Comparison of ENCODE assay signal across 28 cellular contexts in the genomic region with DNA sequence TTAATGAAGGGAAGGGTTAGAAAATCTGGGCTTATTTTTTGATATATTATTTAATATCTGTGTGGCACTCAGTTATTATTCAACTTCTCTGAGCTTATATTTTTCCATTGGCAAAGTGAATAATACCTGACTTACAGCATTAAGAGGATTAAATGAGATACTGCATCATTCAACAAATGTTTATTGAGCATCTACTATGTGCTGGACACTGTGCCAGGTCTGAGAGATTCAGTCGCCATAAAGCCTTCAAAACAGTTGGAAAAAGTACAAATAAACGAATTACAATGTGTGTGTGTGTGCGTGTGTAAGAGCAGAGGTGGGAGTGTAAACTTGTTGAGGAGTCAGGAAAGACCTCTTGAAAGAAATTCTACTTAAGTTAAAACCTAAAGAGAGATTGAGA.
A peak's percentile ranks its signal among the peaks of the same experiment; 100 is the strongest.
DNase-seq lines count a peak whose midpoint lies in the region; ATAC-seq, FAIRE-seq and TF ChIP-seq lines count a peak whose summit lies in the region.
"Had no signal": no experiment of that assay in that cellular context is flagged by ENCODE, and none has a peak within 500 bp of the region (broad histone marks: within the 10 kb centered on the region; RNA-seq: fewer than 3 reads in every experiment).

No MANE protein-coding gene starts in this region.

- H3K9ac ChIP-seq in BLaER1: no peak overlapping the region

- H3K27ac Mint-ChIP-seq in activated CD4-positive, alpha-beta T cell treated with anti-CD3 and anti-CD28 coated beads, Interleukin-2, amount 10 ng/mL, durations not matched to agents 24 days and 14 days: peak overlapping the region; percentile 52
- peak overlapping the region; percentile 35 for H3K27ac Mint-ChIP-seq in activated B cell treated with CpG ODN at 0.5 μM for 24 hours
- H3K27ac Mint-ChIP-seq: activated T-helper 1 cell treated with anti-CD3 and anti-CD28 coated beads, Interleukin-12 subunit alpha, Interleukin-12 subunit beta, Interleukin-2, Interleukin-4 antibody, amounts not matched to agents 30 ng/mL and 10 ng/mL and 1 ng/mL, durations not matched to agents 14 hours and 24 hours and 36 hours had no signal

- peak; percentile 66 for FAIRE-seq in GM12891 (lab: Jason Lieb, UNC)
- FAIRE-seq: A204.1, bronchial epithelial cell, colon, endothelial cell of umbilical vein had no signal

- H3K27ac ChIP-seq in BLaER1: peak overlapping the region; percentile 97
- H3K27ac ChIP-seq: gastrocnemius medialis, neutrophil, thoracic aorta had no signal

- no peak for ATAC-seq in activated B cell treated with CpG ODN at 0.5 μM for 24 hours (ENCODE audit: low read depth)
- ATAC-seq: gastrocnemius medialis; right cardiac atrium; stimulated activated naive CD8-positive, alpha-beta T cell treated with anti-CD3 and anti-CD28 coated beads, Interleukin-15, Interleukin-2, amounts not matched to agents 100 U/mL and 50 U/mL, for 24 hours had no signal

- TF ChIP-seq CTCF in activated B cell treated with CpG ODN at 0.5 μM for 24 hours (IDR thresholded peaks at IDR 0.05): no peak

- CTCF ChIA-PET in activated B cell treated with CpG ODN at 0.5 μM for 24 hours (lab: Charles Lee): interaction anchor here (0.7 to 8.2 kb wide), 9 partner anchors 11 to 229 kb away, joined by 3 to 98 read pairs (median 5); a partner anchor contains a TSS

- H3K9me3 Mint-ChIP-seq in activated CD4-positive, alpha-beta T cell treated with anti-CD3 and anti-CD28 coated beads, Interleukin-2, amount 10 ng/mL, durations not matched to agents 24 days and 14 days: peaks cover 16% of the 10 kb centered on the region
- peaks cover 13% of the 10 kb centered on the region for H3K9me3 Mint-ChIP-seq in activated B cell treated with CpG ODN at 0.5 μM for 24 hours

- no peak overlapping the region for H3K4me3 Mint-ChIP-seq in activated CD4-positive, alpha-beta T cell treated with anti-CD3 and anti-CD28 coated beads, Interleukin-2, amount 10 ng/mL, durations not matched to agents 24 days and 14 days
- no peak overlapping the region for H3K4me3 Mint-ChIP-seq in activated B cell treated with CpG ODN at 0.5 μM for 24 hours
- H3K4me3 Mint-ChIP-seq: activated T-helper 1 cell treated with anti-CD3 and anti-CD28 coated beads, Interleukin-12 subunit alpha, Interleukin-12 subunit beta, Interleukin-2, Interleukin-4 antibody, amounts not matched to agents 30 ng/mL and 10 ng/mL and 1 ng/mL, durations not matched to agents 14 hours and 24 hours and 36 hours had no signal

- H3K27me3 ChIP-seq in BLaER1: no peaks in the 10 kb centered on the region
- H3K27me3 ChIP-seq: gastrocnemius medialis had no signal

- intact Hi-C loops in activated CD4-positive, alpha-beta T cell treated with anti-CD3 and anti-CD28 coated beads, Interleukin-2, amount 10 ng/mL, durations not matched to agents 24 days and 14 days (cut with micrococcal nuclease): loop anchor here (2.0 to 10.0 kb wide), 3 partner anchors 14 to 380 kb away; a partner anchor contains a TSS
- intact Hi-C loops in activated B cell treated with CpG ODN at 0.5 μM for 24 hours (cut with micrococcal nuclease): loop anchor here (5.0 to 10.0 kb wide), 2 partner anchors 400 to 573 kb away; a partner anchor contains a TSS

- peak overlapping the region; percentile 95 for H3K4me2 ChIP-seq in BLaER1
- H3K4me2 ChIP-seq: smooth muscle cell had no signal

- peaks cover 5% of the 10 kb centered on the region for H3K27me3 Mint-ChIP-seq in activated CD4-positive, alpha-beta T cell treated with anti-CD3 and anti-CD28 coated beads, Interleukin-2, amount 10 ng/mL, durations not matched to agents 24 days and 14 days
- no peaks in the 10 kb centered on the region for H3K27me3 Mint-ChIP-seq in activated B cell treated with CpG ODN at 0.5 μM for 24 hours

- DNase-seq in activated CD4-positive, alpha-beta T cell treated with anti-CD3 and anti-CD28 coated beads, Interleukin-2, amount 10 ng/mL, durations not matched to agents 24 days and 14 days: no peak
- DNase-seq in activated CD4-positive, alpha-beta T cell treated with anti-CD3 and anti-CD28 coated beads, Interleukin-2, amount 50 U/mL, for 4 hours: no peak
- DNase-seq in GM12891 (ENCODE audit: insufficient read length, low spot score): no peak
- DNase-seq in activated B cell treated with CpG ODN at 0.5 μM for 24 hours: no peak
- no peak for DNase-seq in LoVo (ENCODE audit: low spot score)
- no peak for DNase-seq in SW 1271 (lab: John Stamatoyannopoulos, UW)
- DNase-seq in NCI-H82 (lab: John Stamatoyannopoulos, UW): no peak
- DNase-seq: activated CD4-positive, CD25-positive, alpha-beta regulatory T cell treated with anti-CD3 and anti-CD28 coated beads, Interleukin-2, amount 50 U/mL, for 72 hours; activated naive CD4-positive, alpha-beta T cell treated with anti-CD3 and anti-CD28 coated beads, Interleukin-2, amount 50 U/mL, for 16 hours; gastrocnemius medialis; H7; kidney glomerular epithelial cell; NCI-H1092; NCI-H1694; NCI-H446; posterior cingulate gyrus; right cardiac atrium; stimulated activated CD4-positive, alpha-beta T cell treated with anti-CD3 and anti-CD28 coated beads, Interleukin-1b, Interleukin-23, amount 100 ng/mL, for 48 hours; stimulated activated naive CD8-positive, alpha-beta T cell treated with anti-CD3 and anti-CD28 coated beads, Interleukin-15, Interleukin-2, amounts not matched to agents 100 U/mL and 50 U/mL, for 24 hours had no signal

- H3K36me3 Mint-ChIP-seq in activated CD4-positive, alpha-beta T cell treated with anti-CD3 and anti-CD28 coated beads, Interleukin-2, amount 10 ng/mL, durations not matched to agents 24 days and 14 days (ENCODE audit: low read depth): peaks cover 8% of the 10 kb centered on the region
- H3K36me3 Mint-ChIP-seq in activated B cell treated with CpG ODN at 0.5 μM for 24 hours (ENCODE audit: low read depth): no peaks in the 10 kb centered on the region

- peaks cover 46% of the 10 kb centered on the region for H3K4me1 Mint-ChIP-seq in activated CD4-positive, alpha-beta T cell treated with anti-CD3 and anti-CD28 coated beads, Interleukin-2, amount 10 ng/mL, durations not matched to agents 24 days and 14 days
- peaks cover 76% of the 10 kb centered on the region for H3K4me1 Mint-ChIP-seq in activated B cell treated with CpG ODN at 0.5 μM for 24 hours

- POLR2A ChIA-PET in activated B cell treated with CpG ODN at 0.5 μM for 24 hours (lab: Charles Lee): interaction anchor here (0.8 to 2.9 kb wide), 3 partner anchors 88 to 93 kb away, joined by 3 to 20 read pairs (median 5); a partner anchor contains a TSS

- no peak for TF ChIP-seq POLR2A in GM12891 (IDR thresholded peaks at IDR 0.05; ENCODE audit: low read depth, low read length)

- peaks cover 52% of the 10 kb centered on the region for H3K4me1 ChIP-seq in BLaER1
- H3K4me1 ChIP-seq: gastrocnemius medialis had no signal

- H3K4me3 ChIP-seq in BLaER1: no peak overlapping the region
- H3K4me3 ChIP-seq: gastrocnemius medialis, smooth muscle cell, thoracic aorta had no signal

- no peaks in the 10 kb centered on the region for H3K36me3 ChIP-seq in BLaER1
- H3K36me3 ChIP-seq: gastrocnemius medialis, neutrophil, thoracic aorta had no signal

- H4K20me1 ChIP-seq in BLaER1: no peaks in the 10 kb centered on the region

- peaks cover 16% of the 10 kb centered on the region for H3K9me3 ChIP-seq in BLaER1
- H3K9me3 ChIP-seq: gastrocnemius medialis, neutrophil had no signal

TF ChIP-seq in GM12891, 5 proteins besides CTCF, POLR2A, EP300 and RAD21:
- TF ChIP-seq POLR2AphosphoS5 (IDR thresholded peaks at IDR 0.05; ENCODE audit: low read depth, low read length) (no peak), POU2F2 (IDR thresholded peaks at IDR 0.05; ENCODE audit: low read depth, low read length) (no peak), TAF1 (IDR thresholded peaks at IDR 0.05; ENCODE audit: low read depth, low read length) (no peak), SPI1 (IDR thresholded peaks at IDR 0.05; ENCODE audit: low read depth, low read length) (no peak), PAX5 (IDR thresholded peaks at IDR 0.05; ENCODE audit: insufficient read depth, low read length, severe bottlenecking) (no peak)
